In genomic region chr22:24525416-24526037, GRCh38 we compare ENCODE assay signal across 8 cellular contexts.
DNase-seq lines count a peak whose midpoint lies in the region; ATAC-seq lines count a peak whose summit lies in the region.

No MANE protein-coding gene starts in this region.

- peak; percentile 74 for ATAC-seq in HG03139 (IDR thresholded peaks at IDR 0.05; ENCODE audit: unreplicated experiment)

- DNase-seq in SIG-M5 treated with dmso at 0.1 percent for 504 hours (lab: John Stamatoyannopoulos, UW; ENCODE audit: unreplicated experiment) (peak; percentile 81), SIG-M5 (lab: John Stamatoyannopoulos, UW) (no peak), NCI-H69 (lab: John Stamatoyannopoulos, UW) (peak; percentile 74), ecto neural progenitor cell (ENCODE audit: low spot score) (peak; percentile 79), medulla oblongata (ENCODE audit: extremely low spot score) (peak; percentile 85)
- DNase-seq in activated CD4-positive, alpha-beta T cell treated with anti-CD3 and anti-CD28 coated beads, Interleukin-2, amount 50 U/mL, for 4 hours: peak; percentile 82
- peak; percentile 58 to 72 for DNase-seq in stimulated activated CD8-positive, alpha-beta memory T cell treated with anti-CD3 and anti-CD28 coated beads, Interleukin-2, amount 100 ng/mL, for 48 hours (ENCODE audit: low read depth in 2 of 2)
